In the genomic region with DNA sequence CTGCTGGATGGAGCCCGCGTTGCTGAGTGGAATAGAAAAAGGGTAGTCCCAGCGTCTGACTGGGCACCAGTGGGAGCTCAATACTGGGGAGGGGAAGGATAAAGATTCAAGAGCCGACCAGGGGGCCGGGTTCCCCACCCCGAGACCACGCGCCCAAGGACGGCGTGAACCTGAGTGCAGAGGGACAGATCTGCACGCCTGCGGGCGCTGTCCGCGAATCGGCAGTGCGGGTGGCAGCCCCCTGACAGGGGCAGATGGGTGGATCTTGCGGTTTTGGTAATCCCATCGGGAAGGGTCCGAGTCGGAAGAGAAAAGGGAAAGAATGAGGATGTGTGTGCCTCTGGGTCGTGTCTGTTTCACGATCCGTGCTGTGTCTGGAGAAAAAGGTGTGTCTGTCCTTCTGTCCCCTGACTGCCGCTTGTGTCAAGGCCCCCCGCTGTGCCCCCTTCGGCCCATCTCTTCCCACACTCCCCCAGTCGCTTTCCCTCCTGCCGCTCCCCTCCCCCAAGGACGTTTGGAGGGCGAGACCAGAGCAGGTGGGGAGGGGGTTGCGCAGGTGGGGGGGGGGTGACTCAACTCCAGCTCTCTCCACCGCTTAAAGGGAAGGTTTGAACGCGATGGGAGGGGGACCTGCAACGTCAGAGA, we compare ENCODE assay signal across 9 cellular contexts. TPM values are rescaled to one million over a fixed set of nuclear protein-coding genes. Genes with fewer than 3 reads are reported as not detected.
DNase-seq lines count a peak whose midpoint lies in the region; ATAC-seq, FAIRE-seq and TF ChIP-seq lines count a peak whose summit lies in the region.
"Had no signal": no experiment of that assay in that cellular context is flagged by ENCODE, and none has a peak within 500 bp of the region (broad histone marks: within the 10 kb centered on the region; RNA-seq: fewer than 3 reads in every experiment).

No MANE protein-coding gene starts in this region.

- H3K36me3 ChIP-seq in BLaER1: no peaks in the 10 kb centered on the region
- H3K36me3 ChIP-seq in astrocyte (ENCODE audit: insufficient read depth, low read length): peaks cover 3% of the 10 kb centered on the region
- H3K36me3 ChIP-seq in mesodermal cell (ENCODE audit: control insufficient read depth, insufficient read depth, low read length): peaks cover 3% of the 10 kb centered on the region
- no peaks in the 10 kb centered on the region for H3K36me3 ChIP-seq in small intestine (ENCODE audit: control insufficient read depth in 2 of 2, insufficient read depth in 2 of 2, low read length in 2 of 2)

- peaks cover 46% of the 10 kb centered on the region for H3K4me1 Mint-ChIP-seq in astrocyte (ENCODE audit: low read depth, unreplicated experiment)

- WGBS in mesodermal cell (ENCODE audit: insufficient coverage in 2 of 2), 2 experiments: 1% methylated on average over 17 to 22 of the region's 36 CpGs
- WGBS in small intestine, 3 donors: 1 to 5% (median 2%) methylated on average over 24 to 36 of the region's 36 CpGs

- H3K4me3 ChIP-seq in BLaER1 (peak overlapping the region; percentile 71), astrocyte (ENCODE audit: insufficient read depth, low read depth, low read length) (peak overlapping the region; percentile 41), mesodermal cell (ENCODE audit: extremely low read depth, insufficient read depth, low read length, poor library complexity, severe bottlenecking) (peak overlapping the region; percentile 47), small intestine (ENCODE audit: low read depth in 1 of 2, low read length in 2 of 2) (no peak overlapping the region)

- peaks cover 2% of the 10 kb centered on the region for H3K36me3 Mint-ChIP-seq in astrocyte (ENCODE audit: low read depth, unreplicated experiment)

- H3K4me3 Mint-ChIP-seq in astrocyte (ENCODE audit: unreplicated experiment): peak overlapping the region; percentile 80

- ATAC-seq in HG03159 (IDR thresholded peaks at IDR 0.05; ENCODE audit: unreplicated experiment): peak; percentile 3

- H3K4me1 ChIP-seq in BLaER1 (peaks cover 87% of the 10 kb centered on the region), astrocyte (ENCODE audit: insufficient read depth, low read length) (peaks cover 67% of the 10 kb centered on the region), mesodermal cell (ENCODE audit: control insufficient read depth, insufficient read depth, low read length, poor library complexity, severe bottlenecking) (peaks cover 59% of the 10 kb centered on the region), small intestine (ENCODE audit: control insufficient read depth in 2 of 2, insufficient read depth in 1 of 2, low read depth in 1 of 2, low read length in 1 of 2) (peaks cover 8 to 18% of the 10 kb centered on the region in 2 donors)

- H4K20me1 ChIP-seq in BLaER1: peaks cover 62% of the 10 kb centered on the region
- H4K20me1 ChIP-seq in astrocyte (ENCODE audit: insufficient read depth, low read length): peaks cover 40% of the 10 kb centered on the region

- H3K27ac ChIP-seq in BLaER1 (no peak overlapping the region), astrocyte (ENCODE audit: low read depth, low read length) (no peak overlapping the region), mesodermal cell (ENCODE audit: low read depth, low read length, severe bottlenecking) (peak overlapping the region; percentile 11), small intestine (ENCODE audit: low read depth in 1 of 2, low read length in 1 of 2) (no peak overlapping the region)

- H3K9me3 Mint-ChIP-seq in astrocyte (ENCODE audit: unreplicated experiment): peaks cover 7% of the 10 kb centered on the region

- H3K79me2 ChIP-seq in astrocyte (ENCODE audit: insufficient read depth, low read length): no peaks in the 10 kb centered on the region

- peaks cover 70% of the 10 kb centered on the region for H3K27me3 ChIP-seq in BLaER1
- H3K27me3 ChIP-seq in astrocyte (ENCODE audit: insufficient read depth, low read length): peaks cover 31% of the 10 kb centered on the region
- H3K27me3 ChIP-seq in small intestine (ENCODE audit: control insufficient read depth in 2 of 2, insufficient read depth in 2 of 2, low read length in 2 of 2): peaks cover 2 to 47% of the 10 kb centered on the region in 2 donors

- intact Hi-C loops in posterior vena cava (cut with DNase I): loop anchor here in 1 of 2 donors (10.0 kb wide), 1 partner anchor 109 kb away; no protein-coding TSS in a partner anchor

- DNase-seq in astrocyte (ENCODE audit: low read depth) (no peak), small intestine (no peak), activated gamma-delta T cell treated with Interleukin-2 at 50 U/mL for 16 hours (no peak), SK-N-DZ (ENCODE audit: low spot score) (no peak), posterior vena cava (ENCODE audit: low spot score) (no peak)

- H2AFZ ChIP-seq in astrocyte (ENCODE audit: low read depth, low read length): peak overlapping the region; percentile 13

- no peaks in the 10 kb centered on the region for H3K9me3 ChIP-seq in BLaER1
- H3K9me3 ChIP-seq in astrocyte (ENCODE audit: insufficient read depth, low read depth, low read length): no peaks in the 10 kb centered on the region
- H3K9me3 ChIP-seq in mesodermal cell (ENCODE audit: control insufficient read depth, low read length): no peaks in the 10 kb centered on the region
- H3K9me3 ChIP-seq in small intestine (ENCODE audit: control insufficient read depth, low read depth): no peaks in the 10 kb centered on the region

- no peak for TF ChIP-seq CTCF in astrocyte (IDR thresholded peaks at IDR 0.05; ENCODE audit: insufficient read depth, low read depth, low read length)

- H3K27me3 Mint-ChIP-seq in astrocyte (ENCODE audit: low read depth, unreplicated experiment): peaks cover 12% of the 10 kb centered on the region

- H3K4me2 ChIP-seq in BLaER1 (peak overlapping the region; percentile 100), astrocyte (ENCODE audit: low read length) (peak overlapping the region; percentile 91)

- peak overlapping the region; percentile 30 for H3K27ac Mint-ChIP-seq in astrocyte (ENCODE audit: unreplicated experiment)

- no peak overlapping the region for H3K9ac ChIP-seq in BLaER1
- no peak overlapping the region for H3K9ac ChIP-seq in astrocyte (ENCODE audit: low read length)

- FAIRE-seq in astrocyte (lab: Jason Lieb, UNC): no peak
- no peak for FAIRE-seq in small intestine (lab: Jason Lieb, UNC)

RNA-seq across cellular contexts. Expression of gene VGF, which starts 0.7 kb away (rescaled TPM):
- total RNA-seq in astrocyte: 40.5 and 51.8 TPM in 2 replicates
- 79.3 TPM for polyA plus RNA-seq in mesodermal cell (2013, experiment 1 of 2)
- 56.9 TPM for polyA plus RNA-seq in mesodermal cell (2013, experiment 2 of 2)
- polyA plus RNA-seq in small intestine: under 1 TPM in 1 of 3 donors, not detected in 2; 0.49 TPM
- polyA plus RNA-seq in SK-N-DZ (2014; cell fraction: cytosol; rRNA removed): 4.9 and 8.2 TPM in 2 replicates
- 3.6 and 3.9 TPM in 2 replicates for polyA plus RNA-seq in SK-N-DZ (2014; cell fraction: nucleus; rRNA removed)
- not detected for total RNA-seq in posterior vena cava

RNA-seq across cellular contexts. Expression of gene AP1S1, which starts 11.8 kb away (rescaled TPM):
- total RNA-seq in astrocyte (172 and 181 TPM in 2 replicates), posterior vena cava (10 to 100 TPM; 21.5 to 22.7 TPM)
- 98.7 TPM for polyA plus RNA-seq in mesodermal cell (2013, experiment 1 of 2)
- 82.7 TPM for polyA plus RNA-seq in mesodermal cell (2013, experiment 2 of 2)
- 100 to 1,000 TPM in 1 of 3 donors, 10 to 100 TPM in 2; 79.7 to 134 (median 94.8) TPM for polyA plus RNA-seq in small intestine
- polyA plus RNA-seq in SK-N-DZ (2014; cell fraction: cytosol; rRNA removed): 210 and 218 TPM in 2 replicates
- polyA plus RNA-seq in SK-N-DZ (2014; cell fraction: nucleus; rRNA removed): 108 and 136 TPM in 2 replicates

RNA-seq across cellular contexts. Expression of gene NAT16, which starts 14.0 kb away (rescaled TPM):
- total RNA-seq in astrocyte (0.16 TPM in 1 of 2 replicates, not detected in the other), posterior vena cava (not detected)
- polyA plus RNA-seq in mesodermal cell (2013, experiment 1 of 2): 0.70 TPM
- polyA plus RNA-seq in mesodermal cell (2013, experiment 2 of 2): 0.20 TPM
- polyA plus RNA-seq in small intestine: under 1 TPM in 1 of 3 donors, not detected in 2; 0.04 TPM
- polyA plus RNA-seq in SK-N-DZ (2014; cell fraction: cytosol; rRNA removed): not detected in 2 replicates
- polyA plus RNA-seq in SK-N-DZ (2014; cell fraction: nucleus; rRNA removed): 0.24 TPM in 1 of 2 replicates, not detected in the other
- total RNA-seq: left colon had no signal

RNA-seq across cellular contexts. Expression of gene MOGAT3, which starts 34.8 kb away (rescaled TPM):
- total RNA-seq in astrocyte: not detected in 2 replicates
- not detected for polyA plus RNA-seq in mesodermal cell (2013, experiment 1 of 2)
- not detected for polyA plus RNA-seq in mesodermal cell (2013, experiment 2 of 2)
- 10 to 100 TPM; 15.4 to 63.3 (median 58.9) TPM for polyA plus RNA-seq in small intestine
- polyA plus RNA-seq in SK-N-DZ (2014; cell fraction: cytosol; rRNA removed): not detected in 2 replicates
- polyA plus RNA-seq in SK-N-DZ (2014; cell fraction: nucleus; rRNA removed): not detected in 2 replicates
- not detected for total RNA-seq in posterior vena cava

RNA-seq across cellular contexts. Expression of gene SERPINE1, which starts 39.2 kb away (rescaled TPM):
- total RNA-seq in astrocyte: 1,303 and 1,496 TPM in 2 replicates
- polyA plus RNA-seq in mesodermal cell (2013, experiment 1 of 2): 150 TPM
- polyA plus RNA-seq in mesodermal cell (2013, experiment 2 of 2): 117 TPM
- 10 to 100 TPM in 1 of 3 donors, 1 to 10 TPM in 2; 2.2 to 35.4 (median 3.2) TPM for polyA plus RNA-seq in small intestine
- polyA plus RNA-seq in SK-N-DZ (2014; cell fraction: cytosol; rRNA removed): not detected in 2 replicates
- polyA plus RNA-seq in SK-N-DZ (2014; cell fraction: nucleus; rRNA removed): not detected in 2 replicates
- 100 to 1,000 TPM in 1 of 2 donors, 10 to 100 TPM in 1; 77.3 to 240 TPM for total RNA-seq in posterior vena cava

Comparison
In these comparisons a context has a peak if more than half of its experiments do, and no peak if none do; other contexts are left out.
1. H3K4me3 ChIP-seq: peak in BLaER1 (single experiment), astrocyte (single experiment) and mesodermal cell (single experiment); none in small intestine (0 of 2).
2. RNA of gene VGF, which starts 0.7 kb away (total RNA-seq): 40.5 to 51.8 TPM in astrocyte; not detected in posterior vena cava; every median in the first group is over 10 times any median in the second.